In the genomic region with DNA sequence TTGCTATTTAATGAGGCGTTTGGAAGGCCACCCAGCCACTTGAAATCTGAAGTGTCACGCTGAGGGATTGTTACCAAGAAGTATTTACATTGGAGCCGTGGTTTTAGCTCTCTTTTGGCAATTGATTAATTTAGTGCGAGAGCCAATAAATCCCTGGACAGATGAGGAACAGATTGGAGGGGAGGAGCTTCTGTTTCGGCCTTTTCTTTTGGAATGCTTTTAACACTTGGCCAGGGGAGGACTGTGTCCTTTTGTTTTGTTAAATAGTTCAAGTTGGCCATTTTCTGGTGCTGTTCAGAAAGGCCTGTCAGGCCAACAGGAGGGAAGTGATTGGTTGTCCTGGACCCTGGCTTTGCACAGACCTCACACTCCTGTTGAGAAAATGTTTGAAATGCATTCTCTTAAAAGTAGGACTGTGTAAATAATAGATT, we compare ENCODE assay signal across 13 cellular contexts.
A peak's percentile ranks its signal among the peaks of the same experiment; 100 is the strongest.
DNase-seq lines count a peak whose midpoint lies in the region; ATAC-seq, FAIRE-seq and TF ChIP-seq lines count a peak whose summit lies in the region.
"Had no signal": no experiment of that assay in that cellular context is flagged by ENCODE, and none has a peak within 500 bp of the region (broad histone marks: within the 10 kb centered on the region; RNA-seq: fewer than 3 reads in every experiment).

No MANE protein-coding gene starts in this region.

- no peak overlapping the region for H3K4me3 ChIP-seq in fibroblast of lung (replicated peaks in 1 of 4; ENCODE audit: control extremely low read depth in 1 of 4, insufficient read depth in 1 of 4, low read depth in 3 of 4, low read length in 4 of 4)
- H3K4me3 ChIP-seq: ovary had no signal

- TF ChIP-seq CTCF in fibroblast of lung (conservative IDR thresholded peaks at IDR 0.05 in 1 of 2, IDR thresholded peaks at IDR 0.05 in 1 of 2; ENCODE audit: low read depth in 1 of 2, low read length in 2 of 2) (no peak), nephron (IDR thresholded peaks at IDR 0.05; ENCODE audit: unreplicated experiment in 3 of 3) (no peak)

- DNase-seq in DMS79 treated with DMSO at 0.1 percent for 48 hours (lab: John Stamatoyannopoulos, UW) (peak; percentile 19), NCI-H345 treated with DMSO at 0.1 percent for 48 hours (lab: John Stamatoyannopoulos, UW; ENCODE audit: unreplicated experiment) (peak; percentile 67), fibroblast of lung (ENCODE audit: low read depth in 2 of 2) (peak; percentile 6 to 9), urothelium cell line (ENCODE audit: low spot score) (no peak), superior temporal gyrus (ENCODE audit: extremely low spot score) (no peak), activated gamma-delta T cell treated with Interleukin-2 at 50 U/mL for 16 hours (no peak)
- DNase-seq: NCI-H510A treated with DMSO at 0.1 percent for 48 hours; ovary; stimulated activated CD4-positive, alpha-beta T cell treated with anti-CD3 and anti-CD28 coated beads, Interleukin-15, amount 100 ng/mL, for 24 hours had no signal

- H3K4me2 ChIP-seq in fibroblast of lung (ENCODE audit: extremely low read depth, insufficient read depth, low read length), result no peak overlapping the region

- no peaks in the 10 kb centered on the region for H3K9me3 Mint-ChIP-seq in nephron

- peaks cover 3% of the 10 kb centered on the region for H3K27me3 ChIP-seq in fibroblast of lung (ENCODE audit: control insufficient read depth, insufficient read depth, low read length)
- H3K27me3 ChIP-seq: ovary had no signal

- H3K4me3 Mint-ChIP-seq in nephron, result no peak overlapping the region

- H3K36me3 Mint-ChIP-seq in nephron (ENCODE audit: low read depth), result no peaks in the 10 kb centered on the region

- H3K79me2 ChIP-seq in fibroblast of lung (ENCODE audit: control insufficient read depth, insufficient read depth, low read length), result no peaks in the 10 kb centered on the region

- peaks cover 44% of the 10 kb centered on the region for H3K4me1 Mint-ChIP-seq in nephron

- no peak overlapping the region for H2AFZ ChIP-seq in fibroblast of lung (ENCODE audit: low read length)

- FAIRE-seq in urothelium cell line (lab: Jason Lieb, UNC), result no peak
- FAIRE-seq: frontal cortex had no signal

- ATAC-seq in HG02571 (IDR thresholded peaks at IDR 0.05; ENCODE audit: unreplicated experiment), result no peak

- H3K27me3 Mint-ChIP-seq in nephron (ENCODE audit: low read depth), result peaks cover 27% of the 10 kb centered on the region

- H3K4me1 ChIP-seq in fibroblast of lung (ENCODE audit: control insufficient read depth, extremely low read depth, insufficient read depth, low read length), result no peaks in the 10 kb centered on the region

- no peak overlapping the region for H3K9ac ChIP-seq in fibroblast of lung (ENCODE audit: insufficient read depth, low read length)

- no peaks in the 10 kb centered on the region for H3K9me3 ChIP-seq in fibroblast of lung (ENCODE audit: control insufficient read depth, insufficient read depth, low read depth, low read length)
- H3K9me3 ChIP-seq: ovary had no signal

- no peaks in the 10 kb centered on the region for H3K36me3 ChIP-seq in fibroblast of lung (ENCODE audit: control insufficient read depth, insufficient read depth, low read length)
- H3K36me3 ChIP-seq: ovary had no signal

- H4K20me1 ChIP-seq in fibroblast of lung (ENCODE audit: control insufficient read depth, extremely low read depth, insufficient read depth, low read length), result no peaks in the 10 kb centered on the region

- peak overlapping the region; percentile 59 to 92 (median 68) for H3K27ac Mint-ChIP-seq in nephron

- H3K27ac ChIP-seq in fibroblast of lung (ENCODE audit: insufficient read depth, low read length), result no peak overlapping the region
- H3K27ac ChIP-seq: ovary, VCaP had no signal

Comparison
In these comparisons a context has a peak if more than half of its experiments do, and no peak if none do; other contexts are left out.
1. DNase-seq: peak in DMS79 treated with DMSO at 0.1 percent for 48 hours (single experiment), NCI-H345 treated with DMSO at 0.1 percent for 48 hours (single experiment) and fibroblast of lung (2 of 2); none in urothelium cell line (single experiment), superior temporal gyrus (single experiment) and activated gamma-delta T cell treated with Interleukin-2 at 50 U/mL for 16 hours (single experiment).